In the genomic region with DNA sequence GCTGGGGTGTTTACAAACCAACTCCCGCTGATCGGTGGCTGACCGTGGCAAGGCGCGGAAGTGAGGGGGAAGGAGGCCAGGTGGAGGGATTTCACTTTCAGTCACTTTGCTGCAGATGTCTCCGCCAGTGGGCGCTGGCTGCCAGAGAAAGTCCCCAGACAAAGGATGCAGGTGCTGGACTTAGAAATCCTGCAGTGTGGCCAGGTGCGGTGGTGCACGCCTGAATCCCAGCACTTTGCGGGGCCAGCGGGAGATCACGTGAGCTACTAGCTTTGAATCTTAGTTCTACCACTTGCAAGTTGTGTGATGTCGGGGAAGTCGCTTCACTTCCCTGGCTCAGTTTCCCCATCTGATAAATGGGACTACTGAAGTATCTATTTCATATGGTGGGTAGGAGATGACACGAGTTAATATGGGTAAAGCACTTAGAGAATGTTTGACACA, we compare ENCODE assay signal across 8 cellular contexts.
DNase-seq lines count a peak whose midpoint lies in the region; ATAC-seq and TF ChIP-seq lines count a peak whose summit lies in the region.

No MANE protein-coding gene starts in this region.

- H3K27me3 ChIP-seq in HUES64 (ENCODE audit: insufficient read depth, low read length) = no peaks in the 10 kb centered on the region
- H3K27me3 ChIP-seq in foreskin keratinocyte = no peaks in the 10 kb centered on the region

- H3K36me3 ChIP-seq in HUES64 (ENCODE audit: insufficient read depth, low read length) = no peaks in the 10 kb centered on the region

- no peaks in the 10 kb centered on the region for H3K9me3 ChIP-seq in HUES64 (ENCODE audit: insufficient read depth, low read depth, low read length)

- H3K4me3 ChIP-seq in HUES64 (ENCODE audit: low read length) = peak overlapping the region; percentile 30

- H3K4me1 ChIP-seq in HUES64 (ENCODE audit: insufficient read depth, low read length) (peaks cover 12% of the 10 kb centered on the region; the same call in 1 of the 2 replicates), foreskin keratinocyte (no peaks in the 10 kb centered on the region)

- no peak overlapping the region for H3K9ac ChIP-seq in HUES64 (ENCODE audit: low read depth, low read length)

- ATAC-seq in GM21360 (IDR thresholded peaks at IDR 0.05; ENCODE audit: unreplicated experiment) = peak; percentile 90
- ATAC-seq in foreskin keratinocyte = peak; percentile 16

- no peak for TF ChIP-seq CTCF in foreskin keratinocyte (conservative IDR thresholded peaks at IDR 0.05)

- peak; percentile 66 for DNase-seq in DMS53 (lab: John Stamatoyannopoulos, UW)
- peak; percentile 64 for DNase-seq in activated CD4-positive, alpha-beta T cell treated with anti-CD3 and anti-CD28 coated beads for 48 hours
- no peak for DNase-seq in foreskin keratinocyte
- DNase-seq in stimulated activated CD4-positive, alpha-beta T cell treated with anti-CD3 and anti-CD28 coated beads, Interleukin-15, amount 100 ng/mL, for 48 hours (ENCODE audit: low read depth in 2 of 2) = peak; percentile 16 to 31
- DNase-seq in NCI-H2196 treated with DMSO at 0.1 percent for 48 hours (lab: John Stamatoyannopoulos, UW; ENCODE audit: unreplicated experiment) = no peak
- DNase-seq in inferior parietal cortex (ENCODE audit: extremely low spot score) = no peak

- WGBS in HUES64 = 55% methylated on average over 15 of the region's 15 CpGs

- H3K27ac ChIP-seq in HUES64 (ENCODE audit: low read depth, low read length) (no peak overlapping the region), foreskin keratinocyte (no peak overlapping the region)

Comparison
In these comparisons a context has a peak if more than half of its experiments do, and no peak if none do; other contexts are left out.
1. DNase-seq: peak in DMS53 (single experiment), activated CD4-positive, alpha-beta T cell treated with anti-CD3 and anti-CD28 coated beads for 48 hours (single experiment) and stimulated activated CD4-positive, alpha-beta T cell treated with anti-CD3 and anti-CD28 coated beads, Interleukin-15, amount 100 ng/mL, for 48 hours (2 of 2); none in foreskin keratinocyte (0 of 2), NCI-H2196 treated with DMSO at 0.1 percent for 48 hours (single experiment) and inferior parietal cortex (single experiment).